Comparison of ENCODE assay signal across 9 cellular contexts in genomic region chr12:124861492-124861891, GRCh38. TPM values are rescaled to one million over a fixed set of nuclear protein-coding genes. Genes with fewer than 3 reads are reported as not detected.
DNase-seq lines count a peak whose midpoint lies in the region; ATAC-seq and TF ChIP-seq lines count a peak whose summit lies in the region.
"Had no signal": no experiment of that assay in that cellular context is flagged by ENCODE, and none has a peak within 500 bp of the region (broad histone marks: within the 10 kb centered on the region; RNA-seq: fewer than 3 reads in every experiment).

No MANE protein-coding gene starts in this region.

- peaks cover 14% of the 10 kb centered on the region for H3K4me1 ChIP-seq in BE2C

- peaks cover 13% of the 10 kb centered on the region for H3K4me1 Mint-ChIP-seq in central memory CD8-positive, alpha-beta T cell
- peaks cover 27% of the 10 kb centered on the region for H3K4me1 Mint-ChIP-seq in memory B cell

- DNase-seq in BE2C (peak; percentile 61), memory B cell (ENCODE audit: low spot score in 2 of 2) (no peak), KG1 (lab: John Stamatoyannopoulos, UW) (no peak)
- no peak for DNase-seq in central memory CD8-positive, alpha-beta T cell (ENCODE audit: low spot score in 2 of 2)
- DNase-seq in activated T-cell treated with anti-CD3 and anti-CD28 coated beads, Interleukin-2, amount 50 U/mL, for 48 hours = no peak
- DNase-seq: activated CD8-positive, alpha-beta memory T cell treated with anti-CD3 and anti-CD28 coated beads, Interleukin-2, amount 50 U/mL, for 4 hours had no signal

- peak overlapping the region; percentile 91 for H3K4me3 ChIP-seq in BE2C (ENCODE audit: low read depth, low read length)

- H3K9me3 Mint-ChIP-seq in central memory CD8-positive, alpha-beta T cell = no peaks in the 10 kb centered on the region
- no peaks in the 10 kb centered on the region for H3K9me3 Mint-ChIP-seq in memory B cell

- no peaks in the 10 kb centered on the region for H3K36me3 Mint-ChIP-seq in central memory CD8-positive, alpha-beta T cell (ENCODE audit: insufficient read depth)
- no peaks in the 10 kb centered on the region for H3K36me3 Mint-ChIP-seq in memory B cell

- H3K27me3 ChIP-seq in BE2C = no peaks in the 10 kb centered on the region

- no peak for TF ChIP-seq EP300 in Ishikawa (IDR thresholded peaks at IDR 0.05; ENCODE audit: borderline replicate concordance)

- H3K27me3 Mint-ChIP-seq in central memory CD8-positive, alpha-beta T cell = no peaks in the 10 kb centered on the region
- H3K27me3 Mint-ChIP-seq in memory B cell = no peaks in the 10 kb centered on the region

- no peak for ATAC-seq in central memory CD8-positive, alpha-beta T cell (replicated peaks; ENCODE audit: extremely low read depth, poor library complexity, severe bottlenecking)
- ATAC-seq in memory B cell (ENCODE audit: low read depth) (no peak), HG03520 (IDR thresholded peaks at IDR 0.05; ENCODE audit: unreplicated experiment) (no peak), HG03280 (IDR thresholded peaks at IDR 0.05; ENCODE audit: unreplicated experiment) (no peak)

- no peak for TF ChIP-seq CTCF in BE2C (IDR thresholded peaks at IDR 0.05; ENCODE audit: low read depth, low read length)

- no peak overlapping the region for H3K27ac Mint-ChIP-seq in central memory CD8-positive, alpha-beta T cell (ENCODE audit: low read depth)
- H3K27ac Mint-ChIP-seq in memory B cell = no peak overlapping the region

- H3K9me3 ChIP-seq in BE2C = no peaks in the 10 kb centered on the region

- no peak for TF ChIP-seq RAD21 in Ishikawa (IDR thresholded peaks at IDR 0.05; ENCODE audit: low read depth)

- H3K4me3 Mint-ChIP-seq in central memory CD8-positive, alpha-beta T cell = peak overlapping the region; percentile 83
- H3K4me3 Mint-ChIP-seq in memory B cell = peak overlapping the region; percentile 5

- H3K36me3 ChIP-seq in BE2C = peaks cover 44% of the 10 kb centered on the region

TF ChIP-seq in Ishikawa, 13 proteins besides CTCF, POLR2A, EP300 and RAD21:
- TF ChIP-seq NFIC (IDR thresholded peaks at IDR 0.05) = peak; percentile 34; the same call in 1 of the 2 replicates
- 0 out of 2 replicates have a peak, but pooled peaks have one; percentile 13 for TF ChIP-seq MAX (IDR thresholded peaks at IDR 0.05)
- TF ChIP-seq ZBTB7A (IDR thresholded peaks at IDR 0.05; ENCODE audit: low read depth) = no peak

RNA-seq across cellular contexts. Expression of gene SCARB1, which starts 2.2 kb away (rescaled TPM):
- polyA plus RNA-seq in BE2C (2012; ENCODE audit: insufficient read depth, insufficient read length, low read depth) = 107 TPM

RNA-seq across cellular contexts. Expression of gene UBC, which starts 53.0 kb away (rescaled TPM):
- polyA plus RNA-seq in BE2C (2012; ENCODE audit: insufficient read depth, insufficient read length, low read depth) = 1,839 TPM
